In the genomic region with DNA sequence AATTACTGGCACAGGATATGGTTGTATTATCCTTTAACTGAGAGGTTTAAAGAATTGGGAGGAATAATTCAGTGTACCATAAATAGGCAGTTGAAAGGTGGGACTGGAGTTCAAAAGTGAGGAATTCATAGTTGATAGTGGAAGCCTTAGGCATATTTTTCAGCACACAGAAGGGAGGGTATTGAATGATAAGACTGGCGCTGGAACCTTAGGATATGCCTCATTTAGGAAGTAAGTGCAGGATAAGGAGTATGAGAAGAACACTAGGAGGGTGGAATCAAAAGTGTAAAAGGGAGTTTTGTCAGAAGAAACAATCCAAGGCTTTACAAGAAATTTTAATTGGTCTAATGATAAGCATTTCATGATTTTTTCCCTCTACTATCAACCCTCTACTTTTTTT, we compare ENCODE assay signal across 26 cellular contexts.
"Had no signal": no experiment of that assay in that cellular context is flagged by ENCODE, and none has a peak within 500 bp of the region (broad histone marks: within the 10 kb centered on the region; RNA-seq: fewer than 3 reads in every experiment).

No MANE protein-coding gene starts in this region.

- FAIRE-seq: pancreas, small intestine, urothelium cell line had no signal

- DNase-seq: nephron progenitor cell; nucleus accumbens; pancreas; retina; right lobe of liver; sigmoid colon; small intestine; stimulated activated CD4-positive, alpha-beta T cell treated with anti-CD3 and anti-CD28 coated beads, Interleukin-15, amount 100 ng/mL, for 24 hours; stimulated activated CD4-positive, alpha-beta T cell treated with anti-CD3 and anti-CD28 coated beads, Interleukin-2, amount 100 ng/mL, for 24 hours; stimulated activated CD4-positive, alpha-beta T cell treated with anti-CD3 and anti-CD28 coated beads, Interleukin-2, amount 100 ng/mL, for 48 hours; stimulated activated CD4-positive, alpha-beta T cell treated with anti-CD3 and anti-CD28 coated beads, Interleukin-4, amount 100 ng/mL, for 24 hours; stimulated activated naive B cell treated with anti-CD40 and anti-IgM and Interleukin-4, amounts not matched to agents 10 μg/mL and 1 μg/mL and 100 μg/mL, for 72 hours; stimulated activated naive CD4-positive, alpha-beta T cell treated with Interleukin-2 at 50 U/mL for 16 hours; stomach; thyroid gland; trophoblast cell; upper lobe of left lung had no signal

- ATAC-seq: natural killer cell treated with Interleukin-12 subunit alpha and Interleukin-12 subunit beta and Interleukin-15 and Interleukin-18, amount 100 ng/mL, for 72 hours; pancreas; stimulated activated effector memory CD8-positive, alpha-beta T cell treated with anti-CD3 and anti-CD28 coated beads, Interleukin-12 subunit alpha, Interleukin-12 subunit beta, amount 100 ng/mL, for 72 hours; stimulated activated naive B cell treated with anti-CD40 and anti-IgM and Interleukin-4, amounts not matched to agents 10 μg/mL and 1 μg/mL and 100 μg/mL, for 72 hours had no signal

- H3K27me3 ChIP-seq: pancreas, right atrium auricular region, right lobe of liver, sigmoid colon, stomach, thyroid gland, tibial nerve, upper lobe of left lung, vagina had no signal

- H3K27ac ChIP-seq: neutrophil, pancreas, prostate gland, right atrium auricular region, right lobe of liver, sigmoid colon, stomach, thoracic aorta, thyroid gland, tibial nerve, upper lobe of left lung, vagina had no signal

- H3K4me1 ChIP-seq: pancreas, prostate gland, right atrium auricular region, right lobe of liver, sigmoid colon, stomach, tibial nerve, upper lobe of left lung had no signal

- H3K36me3 ChIP-seq: neutrophil, pancreas, prostate gland, right atrium auricular region, right lobe of liver, sigmoid colon, stomach, thoracic aorta, thyroid gland, tibial nerve, upper lobe of left lung, vagina had no signal

- H3K4me3 ChIP-seq: pancreas, prostate gland, right atrium auricular region, right lobe of liver, sigmoid colon, stomach, thoracic aorta, thyroid gland, tibial nerve, upper lobe of left lung, vagina had no signal

- H3K9me3 ChIP-seq: neutrophil, pancreas, prostate gland, right atrium auricular region, right lobe of liver, sigmoid colon, stomach, thoracic aorta, thyroid gland, tibial nerve, upper lobe of left lung, vagina had no signal
